In the genomic region with DNA sequence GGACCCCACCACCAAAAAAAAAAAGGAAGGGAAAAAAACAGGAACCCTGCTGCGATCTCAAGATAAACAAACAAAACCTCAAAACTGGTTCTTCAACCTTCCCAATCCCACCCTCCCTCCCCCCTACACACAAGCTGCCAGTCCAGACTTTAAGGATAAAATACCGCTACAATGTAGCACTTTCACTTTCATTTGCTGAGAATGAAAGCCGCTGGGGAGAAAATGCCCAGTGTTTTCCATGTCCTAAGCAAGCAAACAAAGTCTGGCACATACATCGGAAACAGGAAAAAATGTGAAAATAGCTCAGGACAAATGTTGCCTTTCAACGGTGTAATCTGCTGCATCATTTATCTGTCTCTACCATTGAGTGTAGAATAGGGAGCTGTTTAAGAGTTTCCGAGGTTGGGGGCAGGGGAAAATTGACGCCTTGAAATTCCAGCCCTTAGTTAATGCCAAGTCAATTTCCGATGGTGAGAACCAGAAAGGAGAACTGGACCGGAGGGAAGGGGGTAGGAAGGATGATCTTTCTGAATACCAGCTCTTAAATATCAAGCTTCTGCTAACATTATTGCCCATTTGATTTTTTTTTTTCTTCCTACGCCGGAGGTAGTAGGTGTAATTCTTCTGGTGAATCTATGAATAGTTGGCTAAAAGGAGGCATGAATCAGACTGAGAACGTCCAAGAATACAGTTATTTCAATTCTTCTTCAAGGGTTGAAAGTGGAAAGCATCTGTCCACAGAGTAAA, we compare ENCODE assay signal across 1 cellular context.
TF ChIP-seq lines count a peak whose summit lies in the region.

No MANE protein-coding gene starts in this region.

TF ChIP-seq in SK-N-SH, 30 proteins besides CTCF, POLR2A, EP300 and RAD21 (continued from another document):
- no peak for TF ChIP-seq ZBTB33 (IDR thresholded peaks at IDR 0.05; ENCODE audit: borderline replicate concordance, low read depth)
